Comparison of ENCODE assay signal across 9 cellular contexts in genomic region chr1:11059166-11059989, GRCh38. TPM values are rescaled to one million over a fixed set of nuclear protein-coding genes. Genes with fewer than 3 reads are reported as not detected.
A peak's percentile ranks its signal among the peaks of the same experiment; 100 is the strongest.
DNase-seq lines count a peak whose midpoint lies in the region; ATAC-seq lines count a peak whose summit lies in the region.
"Had no signal": no experiment of that assay in that cellular context is flagged by ENCODE, and none has a peak within 500 bp of the region (broad histone marks: within the 10 kb centered on the region; RNA-seq: fewer than 3 reads in every experiment).

No MANE protein-coding gene starts in this region.

- H3K4me1 Mint-ChIP-seq in central memory CD8-positive, alpha-beta T cell = peaks cover 35% of the 10 kb centered on the region

- no peaks in the 10 kb centered on the region for H3K9me3 Mint-ChIP-seq in central memory CD8-positive, alpha-beta T cell

- H3K36me3 Mint-ChIP-seq in central memory CD8-positive, alpha-beta T cell (ENCODE audit: insufficient read depth) = peaks cover 23% of the 10 kb centered on the region

- H3K4me3 ChIP-seq in HAP-1 (peak overlapping the region; percentile 83), NT2/D1 (ENCODE audit: insufficient read length, low read depth) (peak overlapping the region; percentile 84), mucosa of stomach (ENCODE audit: low read length) (peak overlapping the region; percentile 17)

- peak; percentile 19 for ATAC-seq in GM18498 (IDR thresholded peaks at IDR 0.05; ENCODE audit: unreplicated experiment)
- peak; percentile 10 for ATAC-seq in central memory CD8-positive, alpha-beta T cell (replicated peaks; ENCODE audit: extremely low read depth, poor library complexity, severe bottlenecking)

- in situ Hi-C loops in HAP-1 (cut with MboI; ENCODE audit: low sequenced_read_pairs) = loop anchor here (10.0 kb wide), 1 partner anchor 575 kb away; no protein-coding TSS in a partner anchor

- no peaks in the 10 kb centered on the region for H3K27me3 Mint-ChIP-seq in central memory CD8-positive, alpha-beta T cell

- peak overlapping the region; percentile 96 for H3K4me3 Mint-ChIP-seq in central memory CD8-positive, alpha-beta T cell

- H3K9ac ChIP-seq in NT2/D1 (ENCODE audit: insufficient read length, low read depth) = peak overlapping the region; percentile 95
- H3K9ac ChIP-seq in mucosa of stomach (ENCODE audit: low read length) = peak overlapping the region; percentile 64

- peaks cover 8% of the 10 kb centered on the region; the same call in 1 of the 2 replicates for H3K4me1 ChIP-seq in HAP-1
- peaks cover 3% of the 10 kb centered on the region for H3K4me1 ChIP-seq in NT2/D1 (ENCODE audit: insufficient read depth, insufficient read length)
- peaks cover 19% of the 10 kb centered on the region for H3K4me1 ChIP-seq in mucosa of stomach (ENCODE audit: control insufficient read depth, insufficient read depth, low read length)

- H3K27me3 ChIP-seq in HAP-1 (ENCODE audit: low read depth) (no peaks in the 10 kb centered on the region), NT2/D1 (ENCODE audit: insufficient read depth, insufficient read length) (no peaks in the 10 kb centered on the region), mucosa of stomach (ENCODE audit: control insufficient read depth, insufficient read depth, low read length) (no peaks in the 10 kb centered on the region)

- DNase-seq in HAP-1 (ENCODE audit: low spot score in 2 of 2) = peak in 1 of 2 experiments; percentile 38
- no peak for DNase-seq in NT2/D1 (ENCODE audit: low read depth, low spot score)
- DNase-seq in central memory CD8-positive, alpha-beta T cell (ENCODE audit: low spot score in 2 of 2) = peak in 1 of 2 donors; percentile 24
- no peak for DNase-seq in mesenteric fat pad (ENCODE audit: low spot score)
- no peak for DNase-seq in DMS79 (lab: John Stamatoyannopoulos, UW)
- no peak for DNase-seq in hippocampal formation (lab: John Stamatoyannopoulos, UW)

- H3K36me3 ChIP-seq in HAP-1 (replicated peaks) (peaks cover 44% of the 10 kb centered on the region), NT2/D1 (ENCODE audit: insufficient read depth, insufficient read length, low read length) (peaks cover 55% of the 10 kb centered on the region), mucosa of stomach (ENCODE audit: control insufficient read depth, insufficient read depth, low read length) (no peaks in the 10 kb centered on the region)

- H3K9me3 ChIP-seq in HAP-1 (no peaks in the 10 kb centered on the region), NT2/D1 (ENCODE audit: insufficient read depth, low read length) (no peaks in the 10 kb centered on the region), mucosa of stomach (ENCODE audit: control insufficient read depth, low read length) (no peaks in the 10 kb centered on the region)

- peak overlapping the region; percentile 86 for H3K27ac Mint-ChIP-seq in central memory CD8-positive, alpha-beta T cell (ENCODE audit: low read depth)

RNA-seq across cellular contexts. Expression of gene SRM, which starts 0.4 kb away (rescaled TPM):
- total RNA-seq in mesenteric fat pad = 103 TPM

RNA-seq across cellular contexts. Expression of gene MASP2, which starts 12.3 kb away (rescaled TPM):
- total RNA-seq in mesenteric fat pad = not detected
- total RNA-seq: temporal lobe had no signal

RNA-seq across cellular contexts. Expression of gene EXOSC10, which starts 40.3 kb away (rescaled TPM):
- 46.8 TPM for total RNA-seq in mesenteric fat pad

RNA-seq across cellular contexts. Expression of gene TARDBP, which starts 46.9 kb away (rescaled TPM):
- total RNA-seq in mesenteric fat pad = 128 TPM

Comparison
In these comparisons a context has a peak if more than half of its experiments do, and no peak if none do; other contexts are left out.
1. H3K4me3 ChIP-seq: peak in every context shown above with its lines; median percentile 84 in NT2/D1; 83 in HAP-1; 17 in mucosa of stomach.